Comparison of ENCODE assay signal across 18 cellular contexts in the genomic region with DNA sequence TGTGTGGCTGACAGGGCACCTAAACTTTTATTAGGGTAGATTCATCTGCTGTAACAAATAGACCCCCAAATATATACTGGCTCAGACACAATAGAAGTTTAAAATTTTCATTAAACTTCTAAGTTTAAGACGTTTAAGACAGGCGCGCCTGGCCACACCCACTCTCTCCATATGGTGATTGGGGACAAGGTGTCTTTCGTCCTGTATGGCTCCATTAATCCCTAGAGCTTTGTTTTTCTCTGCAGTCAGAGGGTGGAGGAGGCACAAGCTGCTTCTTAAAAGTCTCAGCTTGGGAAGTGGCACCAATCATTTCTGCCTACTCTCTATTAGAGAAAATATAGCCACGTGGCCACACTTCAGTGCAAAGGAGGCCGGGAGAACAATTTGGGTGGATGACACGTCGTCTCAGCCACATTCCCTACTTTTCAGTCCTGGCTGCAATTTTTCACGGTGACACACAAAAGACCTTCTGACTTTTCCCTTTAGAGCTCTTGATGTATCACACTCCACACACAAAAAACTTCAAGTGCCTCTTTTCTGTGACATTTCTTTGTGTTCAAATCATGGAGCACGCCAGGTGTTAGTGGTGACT.
"Had no signal": no experiment of that assay in that cellular context is flagged by ENCODE, and none has a peak within 500 bp of the region (broad histone marks: within the 10 kb centered on the region; RNA-seq: fewer than 3 reads in every experiment).

No MANE protein-coding gene starts in this region.

- H3K27ac ChIP-seq: epithelial cell of prostate, esophagus muscularis mucosa, gastrocnemius medialis, pancreas had no signal

- H3K36me3 ChIP-seq: esophagus muscularis mucosa, gastrocnemius medialis, pancreas had no signal

- H3K4me1 ChIP-seq: esophagus muscularis mucosa, gastrocnemius medialis, pancreas had no signal

- DNase-seq: effector memory CD4-positive, alpha-beta T cell; gastrocnemius medialis; immature natural killer cell; kidney; left cardiac atrium; left ventricle myocardium superior; mesenchymal stem cell; midbrain; occipital lobe; pancreas; right cardiac atrium; small intestine; stimulated activated CD4-positive, alpha-beta T cell treated with anti-CD3 and anti-CD28 coated beads, Interleukin-12 subunit alpha, Interleukin-12 subunit beta, amount 100 ng/mL, for 4 hours; stimulated activated naive CD4-positive, alpha-beta T cell treated with Interleukin-2 at 50 U/mL for 16 hours had no signal

- H3K4me3 ChIP-seq: esophagus muscularis mucosa, gastrocnemius medialis, lung, pancreas had no signal

- H3K27me3 ChIP-seq: esophagus muscularis mucosa, gastrocnemius medialis, pancreas had no signal

- H3K9me3 ChIP-seq: esophagus muscularis mucosa, gastrocnemius medialis, pancreas had no signal

- ATAC-seq: gastrocnemius medialis; left cardiac atrium; left ventricle myocardium superior; natural killer cell treated with Interleukin-12 subunit alpha and Interleukin-12 subunit beta and Interleukin-15 and Interleukin-18, amount 100 ng/mL, for 72 hours; pancreas; right cardiac atrium had no signal
